Comparison of ENCODE assay signal across 2 cellular contexts in genomic region chr13:110818747-110819146, GRCh38.
TF ChIP-seq lines count a peak whose summit lies in the region.

No MANE protein-coding gene starts in this region.

TF ChIP-seq in HCT116, 20 proteins besides CTCF, POLR2A, EP300 and RAD21 (continued from another document):
- TF ChIP-seq ATF3 (IDR thresholded peaks at IDR 0.05) (no peak), EZH2 (IDR thresholded peaks at IDR 0.05) (no peak), ZBTB33 (IDR thresholded peaks at IDR 0.05; ENCODE audit: extremely low read depth, insufficient replicate concordance, low read length) (no peak), YY1 (IDR thresholded peaks at IDR 0.05; ENCODE audit: extremely low read depth, insufficient replicate concordance, low read depth, low read length) (no peak), SIN3A (IDR thresholded peaks at IDR 0.05; ENCODE audit: low read depth) (no peak), REST (IDR thresholded peaks at IDR 0.05; ENCODE audit: low read depth) (no peak)

TF ChIP-seq in WTC11, 78 proteins besides CTCF, POLR2A, EP300 and RAD21 (continued from another document):
- TF ChIP-seq IRF1 (CRISPR knock-in tag; IDR thresholded peaks at IDR 0.05) (no peak), MXD4 (CRISPR knock-in tag; IDR thresholded peaks at IDR 0.05; ENCODE audit: borderline replicate concordance) (no peak), KAT7 (CRISPR knock-in tag; IDR thresholded peaks at IDR 0.05; ENCODE audit: borderline replicate concordance) (no peak), ZNF532 (CRISPR knock-in tag; IDR thresholded peaks at IDR 0.05; ENCODE audit: borderline replicate concordance) (no peak), PRDM15 (CRISPR knock-in tag; IDR thresholded peaks at IDR 0.05) (no peak), HMGXB4 (CRISPR knock-in tag; IDR thresholded peaks at IDR 0.05) (no peak), ZNF219 (CRISPR knock-in tag; IDR thresholded peaks at IDR 0.05; ENCODE audit: borderline replicate concordance) (no peak)
